Comparison of ENCODE assay signal across 28 cellular contexts in genomic region chr6:159996087-159996622, GRCh38. TPM values are rescaled to one million over a fixed set of nuclear protein-coding genes. Genes with fewer than 3 reads are reported as not detected.
DNase-seq lines count a peak whose midpoint lies in the region; ATAC-seq and TF ChIP-seq lines count a peak whose summit lies in the region.
"Had no signal": no experiment of that assay in that cellular context is flagged by ENCODE, and none has a peak within 500 bp of the region (broad histone marks: within the 10 kb centered on the region; RNA-seq: fewer than 3 reads in every experiment).

No MANE protein-coding gene starts in this region.

- CTCF ChIA-PET in A673 (lab: Charles Lee) = no interaction called here

- POLR2A ChIA-PET in A673 (lab: Charles Lee; ENCODE audit: low non-redundant PET) = no interaction called here

- no peaks in the 10 kb centered on the region for H3K9me3 ChIP-seq in A673 (ENCODE audit: low read depth, low read length, poor library complexity, severe bottlenecking)
- H3K9me3 ChIP-seq in lower lobe of right lung = no peaks in the 10 kb centered on the region
- H3K9me3 ChIP-seq: A549, esophagus muscularis mucosa, tibial artery had no signal

- TF ChIP-seq CTCF in A673 (conservative IDR thresholded peaks at IDR 0.05; ENCODE audit: low read depth, low read length) (no peak), lower lobe of right lung (IDR thresholded peaks at IDR 0.05) (no peak), omental fat pad (IDR thresholded peaks at IDR 0.05) (no peak)

- H3K36me3 ChIP-seq in A673 (ENCODE audit: insufficient read depth, low read length, poor library complexity, severe bottlenecking) (no peaks in the 10 kb centered on the region), lower lobe of right lung (peaks cover 23% of the 10 kb centered on the region)

- ATAC-seq in lower lobe of right lung (peak; percentile 70 to 77), omental fat pad (ENCODE audit: low FRiP score) (peak; percentile 27), GM21381 (IDR thresholded peaks at IDR 0.05; ENCODE audit: unreplicated experiment) (no peak)
- ATAC-seq: A549; activated CD8-positive, alpha-beta memory T cell treated with anti-CD3 and anti-CD28 coated beads, Interleukin-2, amount 10 ng/mL, durations not matched to agents 7 days and 5 days; naive thymus-derived CD8-positive, alpha-beta T cell; sciatic nerve had no signal

- H3K27me3 ChIP-seq in A673 (replicated peaks; ENCODE audit: insufficient read depth, low read depth, low read length, poor library complexity) = no peaks in the 10 kb centered on the region
- no peaks in the 10 kb centered on the region for H3K27me3 ChIP-seq in lower lobe of right lung (ENCODE audit: low read depth)
- H3K27me3 ChIP-seq: esophagus muscularis mucosa, tibial artery had no signal

- H3K27ac ChIP-seq in A673 (ENCODE audit: low read depth, low read length, poor library complexity, severe bottlenecking) (no peak overlapping the region), lower lobe of right lung (no peak overlapping the region)
- H3K27ac ChIP-seq: A549, esophagus muscularis mucosa, tibial artery had no signal

- no TSS peak for BruUV-seq in A673 (replicated peaks; lab: Mats Ljungman, UMichigan)

- H3K4me3 Mint-ChIP-seq in activated T-helper 1 cell treated with anti-CD3 and anti-CD28 coated beads, Interleukin-12 subunit alpha, Interleukin-12 subunit beta, Interleukin-2, Interleukin-4 antibody, amounts not matched to agents 30 ng/mL and 10 ng/mL and 1 ng/mL, durations not matched to agents 14 hours and 24 hours and 36 hours = no peak overlapping the region
- H3K4me3 Mint-ChIP-seq: activated CD8-positive, alpha-beta memory T cell treated with anti-CD3 and anti-CD28 coated beads, Interleukin-2, amount 10 ng/mL, durations not matched to agents 7 days and 5 days; activated naive CD4-positive, alpha-beta T cell treated with anti-CD3 and anti-CD28 coated beads, Interleukin-2, amount 10 ng/mL, durations not matched to agents 7 days and 5 days; CD4-positive, alpha-beta memory T cell; T-helper 2 cell treated with Interferon-gamma antibody and Interleukin-4, amounts not matched to agents 5 μg/mL and 100 μg/mL, for 36 hours had no signal

- peaks cover 11% of the 10 kb centered on the region for H3K4me1 ChIP-seq in A673 (ENCODE audit: insufficient read depth, low read length, poor library complexity, severe bottlenecking)
- peaks cover 22% of the 10 kb centered on the region for H3K4me1 ChIP-seq in lower lobe of right lung
- H3K4me1 ChIP-seq: A549 had no signal

- H3K4me1 Mint-ChIP-seq in activated T-helper 1 cell treated with anti-CD3 and anti-CD28 coated beads, Interleukin-12 subunit alpha, Interleukin-12 subunit beta, Interleukin-2, Interleukin-4 antibody, amounts not matched to agents 30 ng/mL and 10 ng/mL and 1 ng/mL, durations not matched to agents 14 hours and 24 hours and 36 hours (ENCODE audit: low read depth) = peaks cover 78% of the 10 kb centered on the region

- peak; percentile 27 for DNase-seq in A673 (ENCODE audit: low spot score)
- no peak for DNase-seq in activated T-helper 1 cell treated with anti-CD3 and anti-CD28 coated beads, Interleukin-12 subunit alpha, Interleukin-12 subunit beta, Interleukin-2, Interleukin-4 antibody, amounts not matched to agents 30 ng/mL and 10 ng/mL and 1 ng/mL, durations not matched to agents 14 hours and 24 hours and 36 hours (ENCODE audit: low spot score)
- no peak for DNase-seq in lower lobe of right lung
- DNase-seq in omental fat pad (ENCODE audit: low spot score) = no peak
- no peak for DNase-seq in HCEC 1CT
- no peak for DNase-seq in NCI-H226
- DNase-seq in activated CD4-positive, CD25-positive, alpha-beta regulatory T cell treated with anti-CD3 and anti-CD28 coated beads, Interleukin-2, amount 50 U/mL, for 72 hours = no peak
- DNase-seq: activated CD4-positive, alpha-beta T cell treated with anti-CD3 and anti-CD28 coated beads for 4 hours; activated CD8-positive, alpha-beta memory T cell treated with anti-CD3 and anti-CD28 coated beads, Interleukin-2, amount 10 ng/mL, durations not matched to agents 7 days and 5 days; activated naive CD4-positive, alpha-beta T cell treated with anti-CD3 and anti-CD28 coated beads, Interleukin-2, amount 10 ng/mL, durations not matched to agents 7 days and 5 days; amygdala; CD4-positive, alpha-beta memory T cell; DMS 273 treated with DMSO at 0.1 percent for 48 hours; effector memory CD4-positive, alpha-beta T cell; H7; naive thymus-derived CD8-positive, alpha-beta T cell; NCI-H1105 treated with DMSO at 0.1 percent for 48 hours; NCI-H2029 treated with DMSO at 0.1 percent for 48 hours; NCI-H69; Right ventricle myocardium superior; stimulated activated CD4-positive, alpha-beta T cell treated with anti-CD3 and anti-CD28 coated beads, Interleukin-4, amount 100 ng/mL, for 4 hours; stimulated activated naive CD4-positive, alpha-beta T cell treated with Interleukin-2 at 50 U/mL for 16 hours; tibial artery had no signal

- peak overlapping the region; percentile 13 for H3K27ac Mint-ChIP-seq in activated T-helper 1 cell treated with anti-CD3 and anti-CD28 coated beads, Interleukin-12 subunit alpha, Interleukin-12 subunit beta, Interleukin-2, Interleukin-4 antibody, amounts not matched to agents 30 ng/mL and 10 ng/mL and 1 ng/mL, durations not matched to agents 14 hours and 24 hours and 36 hours
- H3K27ac Mint-ChIP-seq: activated CD8-positive, alpha-beta memory T cell treated with anti-CD3 and anti-CD28 coated beads, Interleukin-2, amount 10 ng/mL, durations not matched to agents 7 days and 5 days; activated naive CD4-positive, alpha-beta T cell treated with anti-CD3 and anti-CD28 coated beads, Interleukin-2, amount 10 ng/mL, durations not matched to agents 7 days and 5 days; CD4-positive, alpha-beta memory T cell; T-helper 2 cell treated with Interferon-gamma antibody and Interleukin-4, amounts not matched to agents 5 μg/mL and 100 μg/mL, for 36 hours had no signal

- no peak overlapping the region for H3K4me3 ChIP-seq in A673 (ENCODE audit: low read depth, low read length, poor library complexity, severe bottlenecking)
- H3K4me3 ChIP-seq in lower lobe of right lung = no peak overlapping the region
- H3K4me3 ChIP-seq: A549, esophagus muscularis mucosa, tibial artery had no signal

- H3K27me3 Mint-ChIP-seq in activated T-helper 1 cell treated with anti-CD3 and anti-CD28 coated beads, Interleukin-12 subunit alpha, Interleukin-12 subunit beta, Interleukin-2, Interleukin-4 antibody, amounts not matched to agents 30 ng/mL and 10 ng/mL and 1 ng/mL, durations not matched to agents 14 hours and 24 hours and 36 hours (ENCODE audit: insufficient read depth) = no peaks in the 10 kb centered on the region
- H3K27me3 Mint-ChIP-seq: activated CD8-positive, alpha-beta memory T cell treated with anti-CD3 and anti-CD28 coated beads, Interleukin-2, amount 10 ng/mL, durations not matched to agents 7 days and 5 days; activated naive CD4-positive, alpha-beta T cell treated with anti-CD3 and anti-CD28 coated beads, Interleukin-2, amount 10 ng/mL, durations not matched to agents 7 days and 5 days; CD4-positive, alpha-beta memory T cell; naive thymus-derived CD8-positive, alpha-beta T cell had no signal

- peaks cover 6% of the 10 kb centered on the region for H3K9me3 Mint-ChIP-seq in activated T-helper 1 cell treated with anti-CD3 and anti-CD28 coated beads, Interleukin-12 subunit alpha, Interleukin-12 subunit beta, Interleukin-2, Interleukin-4 antibody, amounts not matched to agents 30 ng/mL and 10 ng/mL and 1 ng/mL, durations not matched to agents 14 hours and 24 hours and 36 hours

- intact Hi-C loops in A673 (cut with micrococcal nuclease; ENCODE audit: unreplicated experiment) = no loop called here
- intact Hi-C loops in activated T-helper 1 cell treated with anti-CD3 and anti-CD28 coated beads, Interleukin-12 subunit alpha, Interleukin-12 subunit beta, Interleukin-2, Interleukin-4 antibody, amounts not matched to agents 30 ng/mL and 10 ng/mL and 1 ng/mL, durations not matched to agents 14 hours and 24 hours and 36 hours (cut with micrococcal nuclease) = no loop called here
- intact Hi-C loops in lower lobe of right lung (cut with DNase I) = no loop called here

- peaks cover 77% of the 10 kb centered on the region for H3K36me3 Mint-ChIP-seq in activated T-helper 1 cell treated with anti-CD3 and anti-CD28 coated beads, Interleukin-12 subunit alpha, Interleukin-12 subunit beta, Interleukin-2, Interleukin-4 antibody, amounts not matched to agents 30 ng/mL and 10 ng/mL and 1 ng/mL, durations not matched to agents 14 hours and 24 hours and 36 hours (ENCODE audit: low read depth)

RNA-seq across cellular contexts. Expression of gene IGF2R, which starts 27.3 kb away (rescaled TPM):
- 64.7 and 67.4 TPM in 2 replicates for total RNA-seq in A673 (2021)
- 118 and 126 TPM in 2 replicates for total RNA-seq in activated T-helper 1 cell treated with anti-CD3 and anti-CD28 coated beads, Interleukin-12 subunit alpha, Interleukin-12 subunit beta, Interleukin-2, Interleukin-4 antibody, amounts not matched to agents 30 ng/mL and 10 ng/mL and 1 ng/mL, durations not matched to agents 14 hours and 24 hours and 36 hours
- total RNA-seq in lower lobe of right lung = 156 TPM
- total RNA-seq in omental fat pad = 100 to 1,000 TPM in 3 of 4 donors, 10 to 100 TPM in 1; 69.9 to 131 (median 110) TPM
